ENCODE assay signal across 9 cellular contexts in the genomic region with DNA sequence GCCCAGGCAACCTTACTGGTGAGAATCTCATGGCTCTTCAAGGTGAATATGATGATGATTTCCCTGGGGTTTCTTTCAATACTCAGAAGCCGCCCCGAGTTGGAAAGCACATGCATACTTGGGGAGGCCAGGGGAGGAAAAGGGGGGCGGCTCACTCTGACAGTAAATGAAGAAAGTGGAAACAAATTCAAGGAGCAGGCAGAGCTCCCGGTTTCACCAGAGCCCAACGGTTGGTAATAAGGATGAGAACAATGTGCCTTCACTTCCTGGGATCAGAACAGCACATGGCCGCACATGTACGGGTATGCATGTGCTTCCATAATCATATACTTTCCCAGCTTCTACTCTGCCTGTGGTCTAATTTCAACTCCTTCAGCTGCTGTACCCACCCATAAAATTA. TPM values are rescaled to one million over a fixed set of nuclear protein-coding genes. Genes with fewer than 3 reads are reported as not detected.
DNase-seq lines count a peak whose midpoint lies in the region.
"Had no signal": no experiment of that assay in that cellular context is flagged by ENCODE, and none has a peak within 500 bp of the region (broad histone marks: within the 10 kb centered on the region; RNA-seq: fewer than 3 reads in every experiment).

No MANE protein-coding gene starts in this region.

- peak overlapping the region; percentile 52 for H3K4me3 ChIP-seq in SJCRH30
- peak overlapping the region in 2 of 3 donors; percentile 31 to 57 for H3K4me3 ChIP-seq in skeletal muscle tissue (ENCODE audit: low read length in 3 of 3)

- DNase-seq in EH (ENCODE audit: low read depth) (peak; percentile 29), SJCRH30 (peak in 1 of 2 experiments; percentile 24), epithelial cell of prostate (ENCODE audit: low read depth, low spot score) (no peak), globus pallidus (ENCODE audit: low spot score) (no peak), hepatic stellate cell (ENCODE audit: low spot score) (no peak)
- DNase-seq in activated CD4-positive, CD25-positive, alpha-beta regulatory T cell (lab: John Stamatoyannopoulos, UW), result no peak
- DNase-seq in activated CD8-positive, alpha-beta memory T cell treated with anti-CD3 and anti-CD28 coated beads, Interleukin-2, amount 50 U/mL, for 48 hours, result no peak

- H3K36me3 ChIP-seq in SJCRH30 (no peaks in the 10 kb centered on the region), skeletal muscle tissue (ENCODE audit: control insufficient read depth in 3 of 3, insufficient read depth in 3 of 3, low read length in 3 of 3) (peaks cover 0 to 3% (median 0%) of the 10 kb centered on the region in 3 donors)

- H3K9me3 ChIP-seq in SJCRH30 (replicated peaks) (no peaks in the 10 kb centered on the region), skeletal muscle tissue (ENCODE audit: control insufficient read depth in 3 of 3, low read length in 3 of 3) (no peaks in the 10 kb centered on the region)

- peaks cover 29% of the 10 kb centered on the region for H3K4me1 ChIP-seq in SJCRH30
- H3K4me1 ChIP-seq in skeletal muscle tissue (ENCODE audit: control insufficient read depth in 3 of 3, insufficient read depth in 3 of 3, low read length in 3 of 3), result peaks cover 55 to 58% (median 55%) of the 10 kb centered on the region in 3 donors

- H3K27ac ChIP-seq in SJCRH30 (peak overlapping the region; percentile 80), epithelial cell of prostate (peak overlapping the region; percentile 97), skeletal muscle tissue (ENCODE audit: low read depth, low read length) (peak overlapping the region; percentile 99)

- H3K9ac ChIP-seq in skeletal muscle tissue (ENCODE audit: low read depth in 1 of 3, low read length in 3 of 3), result peak overlapping the region in 1 of 3 donors; percentile 20

- H3K27me3 ChIP-seq in SJCRH30 (no peaks in the 10 kb centered on the region), skeletal muscle tissue (ENCODE audit: control insufficient read depth in 3 of 3, insufficient read depth in 3 of 3, low read length in 3 of 3) (no peaks in the 10 kb centered on the region)

RNA-seq across cellular contexts. Expression of a gene that starts 3.8 kb away (rescaled TPM):
- total RNA-seq in SJCRH30 (2014; rRNA removed; shearing (Covaris generic)), result 152 and 167 TPM in 2 replicates
- 135 TPM for total RNA-seq in skeletal muscle tissue

RNA-seq across cellular contexts. Expression of a gene that starts 38.6 kb away (rescaled TPM):
- total RNA-seq in SJCRH30 (2014; rRNA removed; shearing (Covaris generic)), result 170 and 183 TPM in 2 replicates
- total RNA-seq in skeletal muscle tissue, result 276 TPM

RNA-seq across cellular contexts. Expression of a gene that starts 40.7 kb away (rescaled TPM):
- total RNA-seq in SJCRH30 (2014; rRNA removed; shearing (Covaris generic)), result 0.08 TPM in 1 of 2 replicates, not detected in the other
- total RNA-seq in skeletal muscle tissue, result not detected
- total RNA-seq: H7 had no signal

RNA-seq across cellular contexts. Expression of a gene that starts 47.9 kb away (rescaled TPM):
- 36.4 and 52.1 TPM in 2 replicates for total RNA-seq in SJCRH30 (2014; rRNA removed; shearing (Covaris generic))
- total RNA-seq in skeletal muscle tissue, result 26.6 TPM
